ENCODE assay signal across 8 cellular contexts in genomic region chr16:84952335-84953050, GRCh38. TPM values are rescaled to one million over a fixed set of nuclear protein-coding genes. Genes with fewer than 3 reads are reported as not detected.
DNase-seq lines count a peak whose midpoint lies in the region; ATAC-seq and TF ChIP-seq lines count a peak whose summit lies in the region.

No MANE protein-coding gene starts in this region.

- no peaks in the 10 kb centered on the region for H3K27me3 Mint-ChIP-seq in CD8-positive, alpha-beta T cell (ENCODE audit: low read depth)

- DNase-seq in CD8-positive, alpha-beta T cell = peak; percentile 42 to 76 (median 59)
- DNase-seq in NCI-H2107 (lab: John Stamatoyannopoulos, UW) (peak; percentile 78), UCSD-AML1 (lab: John Stamatoyannopoulos, UW; ENCODE audit: unreplicated experiment) (peak; percentile 65), brain microvascular endothelial cell (peak; percentile 86), iPS-NIHi7 (ENCODE audit: extremely low spot score) (peak; percentile 90), spleen (peak; percentile 87), cortex of kidney (lab: John Stamatoyannopoulos, UW) (no peak)

- no peaks in the 10 kb centered on the region for H3K9me3 ChIP-seq in CD8-positive, alpha-beta T cell (ENCODE audit: low read length)
- no peaks in the 10 kb centered on the region for H3K9me3 ChIP-seq in spleen

- TF ChIP-seq POLR2A in spleen (IDR thresholded peaks at IDR 0.05) = no peak

- no peak overlapping the region for H3K27ac ChIP-seq in CD8-positive, alpha-beta T cell (ENCODE audit: low read depth, low read length)
- H3K27ac ChIP-seq in brain microvascular endothelial cell = peak overlapping the region; percentile 15
- peak overlapping the region; percentile 29 to 70 (median 48) for H3K27ac ChIP-seq in spleen

- H3K4me1 ChIP-seq in CD8-positive, alpha-beta T cell (ENCODE audit: insufficient read depth, low read length) = peaks cover 16% of the 10 kb centered on the region
- H3K4me1 ChIP-seq in spleen = peaks cover 11 to 46% (median 25%) of the 10 kb centered on the region in 6 donors

- H3K36me3 Mint-ChIP-seq in CD8-positive, alpha-beta T cell = no peaks in the 10 kb centered on the region

- WGBS in spleen, 5 donors = 42 to 62% (median 47%) methylated on average over 6 to 11 of the region's 11 CpGs

- no peak overlapping the region for H3K27ac Mint-ChIP-seq in CD8-positive, alpha-beta T cell

- CTCF ChIA-PET in CD8-positive, alpha-beta T cell (lab: Charles Lee) = interaction anchor here (0.5 to 8.1 kb wide), 30 partner anchors 8 to 548 kb away, joined by 3 to 165 read pairs (median 4); no protein-coding TSS in a partner anchor

- H3K9me3 Mint-ChIP-seq in CD8-positive, alpha-beta T cell = no peaks in the 10 kb centered on the region

- H3K4me3 Mint-ChIP-seq in CD8-positive, alpha-beta T cell = no peak overlapping the region

- H3K27me3 ChIP-seq in CD8-positive, alpha-beta T cell (ENCODE audit: insufficient read depth, low read length) = no peaks in the 10 kb centered on the region
- H3K27me3 ChIP-seq in brain microvascular endothelial cell (replicated peaks) = no peaks in the 10 kb centered on the region
- no peaks in the 10 kb centered on the region for H3K27me3 ChIP-seq in spleen (replicated peaks in 1 of 7)

- H3K4me1 Mint-ChIP-seq in CD8-positive, alpha-beta T cell (ENCODE audit: low read depth) = peaks cover 9% of the 10 kb centered on the region

- peak; percentile 93 for TF ChIP-seq CTCF in CD8-positive, alpha-beta T cell (IDR thresholded peaks at IDR 0.05)
- TF ChIP-seq CTCF in brain microvascular endothelial cell (IDR thresholded peaks at IDR 0.05; ENCODE audit: low read depth, low read length, missing control alignments) = peak; percentile 88
- peak; percentile 78 to 97 (median 93) for TF ChIP-seq CTCF in spleen (IDR thresholded peaks at IDR 0.05 in 8 of 11, conservative IDR thresholded peaks at IDR 0.05 in 3 of 11)

- no peaks in the 10 kb centered on the region for H3K36me3 ChIP-seq in CD8-positive, alpha-beta T cell (ENCODE audit: insufficient read depth, low read length)
- H3K36me3 ChIP-seq in brain microvascular endothelial cell (replicated peaks) = no peaks in the 10 kb centered on the region
- H3K36me3 ChIP-seq in spleen = no peaks in the 10 kb centered on the region

- in situ Hi-C loops in brain microvascular endothelial cell (cut with HindIII; ENCODE audit: low pct_ligation_motif_present, low sequenced_read_pairs) = no loop called here

- no peak overlapping the region for H3K4me3 ChIP-seq in CD8-positive, alpha-beta T cell (ENCODE audit: low read depth, low read length)
- no peak overlapping the region for H3K4me3 ChIP-seq in brain microvascular endothelial cell (ENCODE audit: low read depth, low read length)
- H3K4me3 ChIP-seq in spleen = no peak overlapping the region

- ATAC-seq in CD8-positive, alpha-beta T cell = peak; percentile 92
- peak; percentile 74 for ATAC-seq in GM21786 (IDR thresholded peaks at IDR 0.05; ENCODE audit: unreplicated experiment)

- intact Hi-C loops in CD8-positive, alpha-beta T cell (cut with DNase I, micrococcal nuclease) = loop anchor here (1.0 to 2.0 kb wide), 3 partner anchors 18 to 330 kb away; no protein-coding TSS in a partner anchor
- intact Hi-C loops in spleen (cut with DNase I; ENCODE audit: low total_unique reads) = loop anchor here (5.0 kb wide), 1 partner anchor 195 kb away; no protein-coding TSS in a partner anchor

- POLR2A ChIA-PET in CD8-positive, alpha-beta T cell (lab: Charles Lee) = interaction anchor here (0.6 kb wide), 1 partner anchor 23 kb away, joined by 3 read pairs; no protein-coding TSS in a partner anchor

RNA-seq across cellular contexts. Expression of gene ZDHHC7, which starts 58.8 kb away (rescaled TPM):
- total RNA-seq in CD8-positive, alpha-beta T cell = 10 to 100 TPM; 85.4 to 92.1 TPM
- total RNA-seq in spleen = 10 to 100 TPM; 39.3 to 87.1 (median 52.3) TPM
- 10 to 100 TPM; 10.3 to 21.5 (median 16.0) TPM for polyA plus RNA-seq in spleen
